10 cellular contexts compared by ENCODE assay signal in genomic region chr12:98416845-98417244, GRCh38.
DNase-seq lines count a peak whose midpoint lies in the region; ATAC-seq and TF ChIP-seq lines count a peak whose summit lies in the region.
"Had no signal": no experiment of that assay in that cellular context is flagged by ENCODE, and none has a peak within 500 bp of the region (broad histone marks: within the 10 kb centered on the region; RNA-seq: fewer than 3 reads in every experiment).

No MANE protein-coding gene starts in this region.

- H3K4me3 Mint-ChIP-seq in chondrocyte (ENCODE audit: unreplicated experiment) (no peak overlapping the region), osteocyte (ENCODE audit: unreplicated experiment) (no peak overlapping the region)
- H3K4me3 Mint-ChIP-seq: IgD-negative memory B cell had no signal

- ATAC-seq in GM19328 (IDR thresholded peaks at IDR 0.05; ENCODE audit: unreplicated experiment) = no peak

- TF ChIP-seq CTCF in chondrocyte (IDR thresholded peaks at IDR 0.05) = peak; percentile 81
- peak; percentile 55 for TF ChIP-seq CTCF in osteocyte (IDR thresholded peaks at IDR 0.05)

- no peaks in the 10 kb centered on the region for H3K9me3 Mint-ChIP-seq in chondrocyte (ENCODE audit: low read depth)
- H3K9me3 Mint-ChIP-seq in osteocyte (ENCODE audit: unreplicated experiment) = no peaks in the 10 kb centered on the region
- H3K9me3 Mint-ChIP-seq: IgD-negative memory B cell had no signal

- no peaks in the 10 kb centered on the region for H3K36me3 Mint-ChIP-seq in chondrocyte (ENCODE audit: low read depth)
- no peaks in the 10 kb centered on the region for H3K36me3 Mint-ChIP-seq in osteocyte (ENCODE audit: unreplicated experiment)
- H3K36me3 Mint-ChIP-seq: IgD-negative memory B cell had no signal

- H3K27me3 Mint-ChIP-seq in chondrocyte (ENCODE audit: low read depth) (no peaks in the 10 kb centered on the region), osteocyte (ENCODE audit: unreplicated experiment) (no peaks in the 10 kb centered on the region)

- no peak overlapping the region for H3K27ac Mint-ChIP-seq in chondrocyte (ENCODE audit: unreplicated experiment)
- H3K27ac Mint-ChIP-seq in osteocyte (ENCODE audit: unreplicated experiment) = peak overlapping the region; percentile 79
- H3K27ac Mint-ChIP-seq: IgD-negative memory B cell had no signal

- DNase-seq in DMS53 (lab: John Stamatoyannopoulos, UW) (peak; percentile 42), DMS53 treated with DMSO at 0.1 percent for 48 hours (lab: John Stamatoyannopoulos, UW; ENCODE audit: unreplicated experiment) (no peak), NCI-H2227 treated with DMSO at 0.1 percent for 48 hours (lab: John Stamatoyannopoulos, UW) (peak; percentile 44), chondrocyte (ENCODE audit: low spot score) (no peak), osteocyte (ENCODE audit: extremely low spot score, unreplicated experiment) (no peak), D341Med (ENCODE audit: low spot score) (no peak)
- DNase-seq in activated effector memory CD4-positive, alpha-beta T cell treated with anti-CD3 and anti-CD28 coated beads, Interleukin-2, amount 50 U/mL, for 16 hours = no peak
- DNase-seq: activated CD8-positive, alpha-beta memory T cell treated with anti-CD3 and anti-CD28 coated beads for 24 hours had no signal

- H3K4me1 Mint-ChIP-seq in chondrocyte (ENCODE audit: low read depth) (peaks cover 40% of the 10 kb centered on the region), osteocyte (ENCODE audit: unreplicated experiment) (peaks cover 36% of the 10 kb centered on the region)
- H3K4me1 Mint-ChIP-seq: IgD-negative memory B cell had no signal

Comparison
In these comparisons a context has a peak if more than half of its experiments do, and no peak if none do; other contexts are left out.
1. DNase-seq: peak in DMS53 (single experiment) and NCI-H2227 treated with DMSO at 0.1 percent for 48 hours (single experiment); none in DMS53 treated with DMSO at 0.1 percent for 48 hours (single experiment), chondrocyte (single experiment), osteocyte (single experiment), D341Med (single experiment) and activated effector memory CD4-positive, alpha-beta T cell treated with anti-CD3 and anti-CD28 coated beads, Interleukin-2, amount 50 U/mL, for 16 hours (single experiment).